In the genomic region with DNA sequence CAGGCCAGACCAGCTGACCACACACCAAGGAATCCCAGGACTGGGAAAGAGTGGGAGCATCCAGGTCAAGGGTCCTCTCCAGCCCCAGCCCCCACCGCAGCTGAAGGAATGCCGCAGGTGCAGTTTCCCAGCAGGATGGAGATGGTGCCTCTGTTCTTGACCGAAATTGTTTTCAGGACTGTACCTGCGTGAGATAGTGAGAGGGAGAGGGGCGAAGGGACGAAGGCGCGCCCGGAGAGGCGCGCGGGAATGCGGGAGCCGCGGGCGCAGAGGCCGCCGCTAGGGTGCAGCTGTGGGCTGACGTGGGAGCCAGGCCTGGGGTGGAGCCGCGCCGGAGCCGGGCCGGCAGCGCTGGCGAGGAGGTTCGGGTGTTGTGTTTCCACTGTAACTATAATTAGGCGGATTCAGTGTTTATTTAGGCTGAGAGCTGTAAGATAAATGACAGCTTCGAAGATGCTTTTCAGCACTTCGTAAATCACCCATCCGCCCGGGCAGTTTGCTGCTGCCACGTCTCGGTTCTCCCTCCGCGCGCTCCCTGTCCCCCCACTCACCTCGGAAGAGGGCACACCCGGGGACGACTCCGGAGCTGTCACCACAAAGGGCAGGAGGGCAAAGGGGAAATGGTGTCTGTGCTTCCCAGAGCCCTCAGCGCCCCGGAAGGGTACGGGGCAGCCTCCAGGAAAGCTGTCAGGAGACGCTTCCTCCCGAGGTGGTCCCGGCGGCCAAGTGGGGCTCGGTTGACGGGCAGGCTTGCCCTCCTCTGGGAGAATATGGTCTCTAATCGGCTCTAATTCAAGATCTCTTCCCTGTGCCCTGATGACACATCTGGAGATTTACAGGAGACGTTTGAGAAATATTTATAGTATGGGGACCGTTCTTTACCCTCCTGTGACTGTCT, we compare ENCODE assay signal across 1 cellular context.
TF ChIP-seq lines count a peak whose summit lies in the region.

No MANE protein-coding gene starts in this region.

TF ChIP-seq in GM12878, 131 proteins besides CTCF, POLR2A, EP300 and RAD21 (continued from another document and continues in another):
- TF ChIP-seq, protein P1, sequence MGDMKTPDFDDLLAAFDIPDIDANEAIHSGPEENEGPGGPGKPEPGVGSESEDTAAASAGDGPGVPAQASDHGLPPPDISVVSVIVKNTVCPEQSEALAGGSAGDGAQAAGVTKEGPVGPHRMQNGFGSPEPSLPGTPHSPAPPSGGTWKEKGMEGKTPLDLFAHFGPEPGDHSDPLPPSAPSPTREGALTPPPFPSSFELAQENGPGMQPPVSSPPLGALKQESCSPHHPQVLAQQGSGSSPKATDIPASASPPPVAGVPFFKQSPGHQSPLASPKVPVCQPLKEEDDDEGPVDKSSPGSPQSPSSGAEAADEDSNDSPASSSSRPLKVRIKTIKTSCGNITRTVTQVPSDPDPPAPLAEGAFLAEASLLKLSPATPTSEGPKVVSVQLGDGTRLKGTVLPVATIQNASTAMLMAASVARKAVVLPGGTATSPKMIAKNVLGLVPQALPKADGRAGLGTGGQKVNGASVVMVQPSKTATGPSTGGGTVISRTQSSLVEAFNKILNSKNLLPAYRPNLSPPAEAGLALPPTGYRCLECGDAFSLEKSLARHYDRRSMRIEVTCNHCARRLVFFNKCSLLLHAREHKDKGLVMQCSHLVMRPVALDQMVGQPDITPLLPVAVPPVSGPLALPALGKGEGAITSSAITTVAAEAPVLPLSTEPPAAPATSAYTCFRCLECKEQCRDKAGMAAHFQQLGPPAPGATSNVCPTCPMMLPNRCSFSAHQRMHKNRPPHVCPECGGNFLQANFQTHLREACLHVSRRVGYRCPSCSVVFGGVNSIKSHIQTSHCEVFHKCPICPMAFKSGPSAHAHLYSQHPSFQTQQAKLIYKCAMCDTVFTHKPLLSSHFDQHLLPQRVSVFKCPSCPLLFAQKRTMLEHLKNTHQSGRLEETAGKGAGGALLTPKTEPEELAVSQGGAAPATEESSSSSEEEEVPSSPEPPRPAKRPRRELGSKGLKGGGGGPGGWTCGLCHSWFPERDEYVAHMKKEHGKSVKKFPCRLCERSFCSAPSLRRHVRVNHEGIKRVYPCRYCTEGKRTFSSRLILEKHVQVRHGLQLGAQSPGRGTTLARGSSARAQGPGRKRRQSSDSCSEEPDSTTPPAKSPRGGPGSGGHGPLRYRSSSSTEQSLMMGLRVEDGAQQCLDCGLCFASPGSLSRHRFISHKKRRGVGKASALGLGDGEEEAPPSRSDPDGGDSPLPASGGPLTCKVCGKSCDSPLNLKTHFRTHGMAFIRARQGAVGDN (IDR thresholded peaks at IDR 0.05) = peak; percentile 31; the same call in 1 of the 2 replicates
- peak; percentile 94; the same call in 1 of the 2 replicates for TF ChIP-seq RB1 (IDR thresholded peaks at IDR 0.05; ENCODE audit: borderline replicate concordance)
- TF ChIP-seq HDAC6 (IDR thresholded peaks at IDR 0.05; ENCODE audit: unreplicated experiment) = no peak
- no peak for TF ChIP-seq TAF1 (IDR thresholded peaks at IDR 0.05; ENCODE audit: borderline replicate concordance, low read depth, low read length)
- no peak for TF ChIP-seq RAD51 (IDR thresholded peaks at IDR 0.05)
- TF ChIP-seq EGR1 (IDR thresholded peaks at IDR 0.05; ENCODE audit: borderline replicate concordance in 1 of 2, low read depth in 2 of 2, low read length in 2 of 2) = no peak
- no peak for TF ChIP-seq NR2C2 (IDR thresholded peaks at IDR 0.05; ENCODE audit: borderline replicate concordance, control insufficient read depth, insufficient read length, low read depth)
- TF ChIP-seq POLR2AphosphoS2 (IDR thresholded peaks at IDR 0.05; ENCODE audit: low read depth, low read length) = no peak
- TF ChIP-seq, protein P2, sequence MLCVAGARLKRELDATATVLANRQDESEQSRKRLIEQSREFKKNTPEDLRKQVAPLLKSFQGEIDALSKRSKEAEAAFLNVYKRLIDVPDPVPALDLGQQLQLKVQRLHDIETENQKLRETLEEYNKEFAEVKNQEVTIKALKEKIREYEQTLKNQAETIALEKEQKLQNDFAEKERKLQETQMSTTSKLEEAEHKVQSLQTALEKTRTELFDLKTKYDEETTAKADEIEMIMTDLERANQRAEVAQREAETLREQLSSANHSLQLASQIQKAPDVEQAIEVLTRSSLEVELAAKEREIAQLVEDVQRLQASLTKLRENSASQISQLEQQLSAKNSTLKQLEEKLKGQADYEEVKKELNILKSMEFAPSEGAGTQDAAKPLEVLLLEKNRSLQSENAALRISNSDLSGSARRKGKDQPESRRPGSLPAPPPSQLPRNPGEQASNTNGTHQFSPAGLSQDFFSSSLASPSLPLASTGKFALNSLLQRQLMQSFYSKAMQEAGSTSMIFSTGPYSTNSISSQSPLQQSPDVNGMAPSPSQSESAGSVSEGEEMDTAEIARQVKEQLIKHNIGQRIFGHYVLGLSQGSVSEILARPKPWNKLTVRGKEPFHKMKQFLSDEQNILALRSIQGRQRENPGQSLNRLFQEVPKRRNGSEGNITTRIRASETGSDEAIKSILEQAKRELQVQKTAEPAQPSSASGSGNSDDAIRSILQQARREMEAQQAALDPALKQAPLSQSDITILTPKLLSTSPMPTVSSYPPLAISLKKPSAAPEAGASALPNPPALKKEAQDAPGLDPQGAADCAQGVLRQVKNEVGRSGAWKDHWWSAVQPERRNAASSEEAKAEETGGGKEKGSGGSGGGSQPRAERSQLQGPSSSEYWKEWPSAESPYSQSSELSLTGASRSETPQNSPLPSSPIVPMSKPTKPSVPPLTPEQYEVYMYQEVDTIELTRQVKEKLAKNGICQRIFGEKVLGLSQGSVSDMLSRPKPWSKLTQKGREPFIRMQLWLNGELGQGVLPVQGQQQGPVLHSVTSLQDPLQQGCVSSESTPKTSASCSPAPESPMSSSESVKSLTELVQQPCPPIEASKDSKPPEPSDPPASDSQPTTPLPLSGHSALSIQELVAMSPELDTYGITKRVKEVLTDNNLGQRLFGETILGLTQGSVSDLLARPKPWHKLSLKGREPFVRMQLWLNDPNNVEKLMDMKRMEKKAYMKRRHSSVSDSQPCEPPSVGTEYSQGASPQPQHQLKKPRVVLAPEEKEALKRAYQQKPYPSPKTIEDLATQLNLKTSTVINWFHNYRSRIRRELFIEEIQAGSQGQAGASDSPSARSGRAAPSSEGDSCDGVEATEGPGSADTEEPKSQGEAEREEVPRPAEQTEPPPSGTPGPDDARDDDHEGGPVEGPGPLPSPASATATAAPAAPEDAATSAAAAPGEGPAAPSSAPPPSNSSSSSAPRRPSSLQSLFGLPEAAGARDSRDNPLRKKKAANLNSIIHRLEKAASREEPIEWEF (IDR thresholded peaks at IDR 0.05; ENCODE audit: insufficient replicate concordance, low read depth, low read length) = no peak
- no peak for TF ChIP-seq BHLHE40 (IDR thresholded peaks at IDR 0.05; ENCODE audit: borderline replicate concordance in 1 of 2, low read depth in 2 of 2, low read length in 1 of 2)
- TF ChIP-seq SREBF2 (IDR thresholded peaks at IDR 0.05; ENCODE audit: low read length) = no peak
- no peak for TF ChIP-seq POU2F2 (IDR thresholded peaks at IDR 0.05; ENCODE audit: borderline replicate concordance, low read depth, low read length)
- TF ChIP-seq MEF2B (IDR thresholded peaks at IDR 0.05; ENCODE audit: partially characterized antibody, poor library complexity, severe bottlenecking) = no peak
- no peak for TF ChIP-seq TCF7 (IDR thresholded peaks at IDR 0.05; ENCODE audit: borderline replicate concordance)
- TF ChIP-seq IKZF1 (conservative IDR thresholded peaks at IDR 0.05) = peak; percentile 87
- TF ChIP-seq ZNF24 (IDR thresholded peaks at IDR 0.05) = 0 out of 2 replicates have a peak, but pooled peaks have one; percentile 17
- TF ChIP-seq ATF7 (IDR thresholded peaks at IDR 0.05; ENCODE audit: low read depth) = no peak
- TF ChIP-seq, protein P3, sequence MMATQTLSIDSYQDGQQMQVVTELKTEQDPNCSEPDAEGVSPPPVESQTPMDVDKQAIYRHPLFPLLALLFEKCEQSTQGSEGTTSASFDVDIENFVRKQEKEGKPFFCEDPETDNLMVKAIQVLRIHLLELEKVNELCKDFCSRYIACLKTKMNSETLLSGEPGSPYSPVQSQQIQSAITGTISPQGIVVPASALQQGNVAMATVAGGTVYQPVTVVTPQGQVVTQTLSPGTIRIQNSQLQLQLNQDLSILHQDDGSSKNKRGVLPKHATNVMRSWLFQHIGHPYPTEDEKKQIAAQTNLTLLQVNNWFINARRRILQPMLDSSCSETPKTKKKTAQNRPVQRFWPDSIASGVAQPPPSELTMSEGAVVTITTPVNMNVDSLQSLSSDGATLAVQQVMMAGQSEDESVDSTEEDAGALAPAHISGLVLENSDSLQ (IDR thresholded peaks at IDR 0.05) = no peak
- TF ChIP-seq, protein P4, sequence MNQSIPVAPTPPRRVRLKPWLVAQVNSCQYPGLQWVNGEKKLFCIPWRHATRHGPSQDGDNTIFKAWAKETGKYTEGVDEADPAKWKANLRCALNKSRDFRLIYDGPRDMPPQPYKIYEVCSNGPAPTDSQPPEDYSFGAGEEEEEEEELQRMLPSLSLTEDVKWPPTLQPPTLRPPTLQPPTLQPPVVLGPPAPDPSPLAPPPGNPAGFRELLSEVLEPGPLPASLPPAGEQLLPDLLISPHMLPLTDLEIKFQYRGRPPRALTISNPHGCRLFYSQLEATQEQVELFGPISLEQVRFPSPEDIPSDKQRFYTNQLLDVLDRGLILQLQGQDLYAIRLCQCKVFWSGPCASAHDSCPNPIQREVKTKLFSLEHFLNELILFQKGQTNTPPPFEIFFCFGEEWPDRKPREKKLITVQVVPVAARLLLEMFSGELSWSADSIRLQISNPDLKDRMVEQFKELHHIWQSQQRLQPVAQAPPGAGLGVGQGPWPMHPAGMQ (IDR thresholded peaks at IDR 0.05; ENCODE audit: borderline replicate concordance) = no peak
- no peak for TF ChIP-seq HDGF (IDR thresholded peaks at IDR 0.05)
- TF ChIP-seq SIN3A (IDR thresholded peaks at IDR 0.05; ENCODE audit: low read depth, low read length) = no peak
- no peak for TF ChIP-seq SIX5 (IDR thresholded peaks at IDR 0.05; ENCODE audit: low read depth, low read length, severe bottlenecking)
- no peak for TF ChIP-seq HCFC1 (IDR thresholded peaks at IDR 0.05; ENCODE audit: low read length)
- TF ChIP-seq TBL1XR1 (IDR thresholded peaks at IDR 0.05; ENCODE audit: low read depth, low read length) = no peak
- peak; percentile 60 to 66 for TF ChIP-seq IKZF2 (IDR thresholded peaks at IDR 0.05)
- TF ChIP-seq LARP7 (IDR thresholded peaks at IDR 0.05) = peak; percentile 38; the same call in 1 of the 2 replicates
- TF ChIP-seq STAT3 (IDR thresholded peaks at IDR 0.05; ENCODE audit: low read depth, low read length) = no peak
- peak; percentile 38; the same call in 1 of the 2 replicates for TF ChIP-seq RUNX3 (IDR thresholded peaks at IDR 0.05; ENCODE audit: low read length)
- TF ChIP-seq EZH2 (IDR thresholded peaks at IDR 0.05; ENCODE audit: borderline replicate concordance, control insufficient read depth, low read depth, low read length) = no peak
- TF ChIP-seq ASH2L (IDR thresholded peaks at IDR 0.05; ENCODE audit: borderline replicate concordance, low read depth) = no peak
- TF ChIP-seq, protein P5, sequence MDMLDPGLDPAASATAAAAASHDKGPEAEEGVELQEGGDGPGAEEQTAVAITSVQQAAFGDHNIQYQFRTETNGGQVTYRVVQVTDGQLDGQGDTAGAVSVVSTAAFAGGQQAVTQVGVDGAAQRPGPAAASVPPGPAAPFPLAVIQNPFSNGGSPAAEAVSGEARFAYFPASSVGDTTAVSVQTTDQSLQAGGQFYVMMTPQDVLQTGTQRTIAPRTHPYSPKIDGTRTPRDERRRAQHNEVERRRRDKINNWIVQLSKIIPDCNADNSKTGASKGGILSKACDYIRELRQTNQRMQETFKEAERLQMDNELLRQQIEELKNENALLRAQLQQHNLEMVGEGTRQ (IDR thresholded peaks at IDR 0.05; ENCODE audit: borderline replicate concordance, low read depth, low read length) = no peak
- TF ChIP-seq CREM (IDR thresholded peaks at IDR 0.05; ENCODE audit: low read depth) = 0 out of 2 replicates have a peak, but pooled peaks have one; percentile 32
- TF ChIP-seq, protein P6, sequence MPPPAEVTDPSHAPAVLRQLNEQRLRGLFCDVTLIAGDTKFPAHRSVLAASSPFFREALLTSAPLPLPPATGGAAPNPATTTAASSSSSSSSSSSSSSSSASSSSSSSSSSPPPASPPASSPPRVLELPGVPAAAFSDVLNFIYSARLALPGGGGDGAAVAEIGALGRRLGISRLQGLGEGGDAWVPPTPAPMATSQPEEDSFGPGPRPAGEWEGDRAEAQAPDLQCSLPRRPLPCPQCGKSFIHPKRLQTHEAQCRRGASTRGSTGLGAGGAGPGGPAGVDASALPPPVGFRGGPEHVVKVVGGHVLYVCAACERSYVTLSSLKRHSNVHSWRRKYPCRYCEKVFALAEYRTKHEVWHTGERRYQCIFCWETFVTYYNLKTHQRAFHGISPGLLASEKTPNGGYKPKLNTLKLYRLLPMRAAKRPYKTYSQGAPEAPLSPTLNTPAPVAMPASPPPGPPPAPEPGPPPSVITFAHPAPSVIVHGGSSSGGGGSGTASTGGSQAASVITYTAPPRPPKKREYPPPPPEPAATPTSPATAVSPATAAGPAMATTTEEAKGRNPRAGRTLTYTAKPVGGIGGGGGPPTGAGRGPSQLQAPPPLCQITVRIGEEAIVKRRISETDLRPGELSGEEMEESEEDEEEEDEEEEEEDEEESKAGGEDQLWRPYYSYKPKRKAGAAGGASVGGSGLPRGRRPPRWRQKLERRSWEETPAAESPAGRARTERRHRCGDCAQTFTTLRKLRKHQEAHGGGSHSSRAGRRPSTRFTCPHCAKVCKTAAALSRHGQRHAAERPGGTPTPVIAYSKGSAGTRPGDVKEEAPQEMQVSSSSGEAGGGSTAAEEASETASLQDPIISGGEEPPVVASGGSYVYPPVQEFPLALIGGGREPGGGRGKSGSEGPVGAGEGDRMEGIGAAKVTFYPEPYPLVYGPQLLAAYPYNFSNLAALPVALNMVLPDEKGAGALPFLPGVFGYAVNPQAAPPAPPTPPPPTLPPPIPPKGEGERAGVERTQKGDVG (CRISPR knock-in tag; IDR thresholded peaks at IDR 0.05) = no peak
- TF ChIP-seq SREBF1 (IDR thresholded peaks at IDR 0.05; ENCODE audit: low read length) = no peak
- TF ChIP-seq POLR2AphosphoS5 (IDR thresholded peaks at IDR 0.05; ENCODE audit: low read length) = no peak
- peak; percentile 92 for TF ChIP-seq SMARCA5 (IDR thresholded peaks at IDR 0.05)
- no peak for TF ChIP-seq JUND (IDR thresholded peaks at IDR 0.05; ENCODE audit: low read depth, low read length)
- TF ChIP-seq ZNF217 (IDR thresholded peaks at IDR 0.05) = no peak
- peak; percentile 61 for TF ChIP-seq NR2F1 (conservative IDR thresholded peaks at IDR 0.05)
- TF ChIP-seq, protein P7, sequence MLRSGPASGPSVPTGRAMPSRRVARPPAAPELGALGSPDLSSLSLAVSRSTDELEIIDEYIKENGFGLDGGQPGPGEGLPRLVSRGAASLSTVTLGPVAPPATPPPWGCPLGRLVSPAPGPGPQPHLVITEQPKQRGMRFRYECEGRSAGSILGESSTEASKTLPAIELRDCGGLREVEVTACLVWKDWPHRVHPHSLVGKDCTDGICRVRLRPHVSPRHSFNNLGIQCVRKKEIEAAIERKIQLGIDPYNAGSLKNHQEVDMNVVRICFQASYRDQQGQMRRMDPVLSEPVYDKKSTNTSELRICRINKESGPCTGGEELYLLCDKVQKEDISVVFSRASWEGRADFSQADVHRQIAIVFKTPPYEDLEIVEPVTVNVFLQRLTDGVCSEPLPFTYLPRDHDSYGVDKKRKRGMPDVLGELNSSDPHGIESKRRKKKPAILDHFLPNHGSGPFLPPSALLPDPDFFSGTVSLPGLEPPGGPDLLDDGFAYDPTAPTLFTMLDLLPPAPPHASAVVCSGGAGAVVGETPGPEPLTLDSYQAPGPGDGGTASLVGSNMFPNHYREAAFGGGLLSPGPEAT (IDR thresholded peaks at IDR 0.05; ENCODE audit: low read depth) = no peak
- TF ChIP-seq NBN (IDR thresholded peaks at IDR 0.05) = 0 out of 2 replicates have a peak, but pooled peaks have one; percentile 67
- TF ChIP-seq GATAD2B (conservative IDR thresholded peaks at IDR 0.05; ENCODE audit: low read depth) = peak; percentile 64; the same call in 1 of the 2 replicates
- peak; percentile 82; the same call in 1 of the 2 replicates for TF ChIP-seq SMC3 (IDR thresholded peaks at IDR 0.05; ENCODE audit: borderline replicate concordance, low read length)
- no peak for TF ChIP-seq ZNF622 (IDR thresholded peaks at IDR 0.05)
- no peak for TF ChIP-seq NFIC (IDR thresholded peaks at IDR 0.05; ENCODE audit: low read depth, low read length)
